Comparison of ENCODE assay signal across 16 cellular contexts in genomic region chr1:203448521-203449061, GRCh38. TPM values are rescaled to one million over a fixed set of nuclear protein-coding genes. Genes with fewer than 3 reads are reported as not detected.
DNase-seq lines count a peak whose midpoint lies in the region; ATAC-seq, FAIRE-seq and TF ChIP-seq lines count a peak whose summit lies in the region.
"Had no signal": no experiment of that assay in that cellular context is flagged by ENCODE, and none has a peak within 500 bp of the region (broad histone marks: within the 10 kb centered on the region; RNA-seq: fewer than 3 reads in every experiment).

No MANE protein-coding gene starts in this region.

- in situ Hi-C loops in GM13977 (cut with MboI; ENCODE audit: low pct_unique_long_range_greater_than_20kb, low sequenced_read_pairs, unreplicated experiment), result no loop called here

- H3K36me3 ChIP-seq in uterus, result no peaks in the 10 kb centered on the region
- no peaks in the 10 kb centered on the region for H3K36me3 ChIP-seq in CD8-positive, alpha-beta T cell (ENCODE audit: insufficient read depth, low read length)
- H3K36me3 ChIP-seq: SJCRH30 had no signal

- CTCF ChIA-PET in CD8-positive, alpha-beta T cell (lab: Charles Lee), result no interaction called here

- TF ChIP-seq POLR2A in uterus (IDR thresholded peaks at IDR 0.05), result no peak

- no peaks in the 10 kb centered on the region for H3K27me3 ChIP-seq in uterus
- H3K27me3 ChIP-seq in CD8-positive, alpha-beta T cell (ENCODE audit: insufficient read depth, low read length), result no peaks in the 10 kb centered on the region

- H3K27ac Mint-ChIP-seq in nephron, result peak overlapping the region; percentile 62 to 87 (median 74)
- H3K27ac Mint-ChIP-seq in activated naive CD8-positive, alpha-beta T cell treated with anti-CD3 and anti-CD28 coated beads for 36 hours, result no peak overlapping the region
- H3K27ac Mint-ChIP-seq in CD8-positive, alpha-beta T cell, result no peak overlapping the region

- ATAC-seq in CD8-positive, alpha-beta T cell, result no peak

- H3K4me3 Mint-ChIP-seq in nephron, result peak overlapping the region in 2 of 3 experiments; percentile 4 to 12
- no peak overlapping the region for H3K4me3 Mint-ChIP-seq in activated naive CD8-positive, alpha-beta T cell treated with anti-CD3 and anti-CD28 coated beads for 36 hours
- H3K4me3 Mint-ChIP-seq in CD8-positive, alpha-beta T cell, result no peak overlapping the region

- DNase-seq in NCI-H2081 (lab: John Stamatoyannopoulos, UW) (peak; percentile 65 to 89), NCI-H2081 treated with DMSO at 0.1 percent for 48 hours (lab: John Stamatoyannopoulos, UW) (no peak), uterus (peak; percentile 62 to 69), GM13977 (ENCODE audit: low spot score) (no peak)
- DNase-seq in activated naive CD8-positive, alpha-beta T cell treated with anti-CD3 and anti-CD28 coated beads for 36 hours, result no peak
- no peak for DNase-seq in CD8-positive, alpha-beta T cell
- DNase-seq: activated CD4-positive, alpha-beta T cell treated with anti-CD3 and anti-CD28 coated beads for 48 hours; activated naive CD4-positive, alpha-beta T cell treated with anti-CD3 and anti-CD28 coated beads, Interleukin-2, amount 50 U/mL, for 16 hours; GF-D8; kidney glomerular epithelial cell; NCI-H2029 treated with DMSO at 0.1 percent for 48 hours; SJCRH30; stimulated activated naive CD4-positive, alpha-beta T cell had no signal

- peaks cover 3% of the 10 kb centered on the region for H3K9me3 Mint-ChIP-seq in nephron
- H3K9me3 Mint-ChIP-seq in activated naive CD8-positive, alpha-beta T cell treated with anti-CD3 and anti-CD28 coated beads for 36 hours, result no peaks in the 10 kb centered on the region
- H3K9me3 Mint-ChIP-seq in CD8-positive, alpha-beta T cell, result peaks cover 2% of the 10 kb centered on the region

- no peak overlapping the region for H3K4me3 ChIP-seq in uterus
- no peak overlapping the region for H3K4me3 ChIP-seq in CD8-positive, alpha-beta T cell (ENCODE audit: low read depth, low read length)
- H3K4me3 ChIP-seq: SJCRH30 had no signal

- H3K36me3 Mint-ChIP-seq in nephron (ENCODE audit: low read depth), result no peaks in the 10 kb centered on the region
- no peaks in the 10 kb centered on the region for H3K36me3 Mint-ChIP-seq in activated naive CD8-positive, alpha-beta T cell treated with anti-CD3 and anti-CD28 coated beads for 36 hours
- no peaks in the 10 kb centered on the region for H3K36me3 Mint-ChIP-seq in CD8-positive, alpha-beta T cell

- POLR2A ChIA-PET in CD8-positive, alpha-beta T cell (lab: Charles Lee), result no interaction called here

- no peaks in the 10 kb centered on the region for H3K9me3 ChIP-seq in uterus
- H3K9me3 ChIP-seq in CD8-positive, alpha-beta T cell (ENCODE audit: low read length), result no peaks in the 10 kb centered on the region
- H3K9me3 ChIP-seq: SJCRH30 had no signal

- peaks cover 49% of the 10 kb centered on the region for H3K4me1 Mint-ChIP-seq in nephron
- no peaks in the 10 kb centered on the region for H3K4me1 Mint-ChIP-seq in activated naive CD8-positive, alpha-beta T cell treated with anti-CD3 and anti-CD28 coated beads for 36 hours
- H3K4me1 Mint-ChIP-seq in CD8-positive, alpha-beta T cell (ENCODE audit: low read depth), result no peaks in the 10 kb centered on the region

- peaks cover 4% of the 10 kb centered on the region for H3K27me3 Mint-ChIP-seq in nephron (ENCODE audit: low read depth)
- H3K27me3 Mint-ChIP-seq in activated naive CD8-positive, alpha-beta T cell treated with anti-CD3 and anti-CD28 coated beads for 36 hours, result peaks cover 25% of the 10 kb centered on the region
- H3K27me3 Mint-ChIP-seq in CD8-positive, alpha-beta T cell (ENCODE audit: low read depth), result peaks cover 20% of the 10 kb centered on the region

- peak; percentile 8 for FAIRE-seq in endometrium (lab: Jason Lieb, UNC)

- TF ChIP-seq CTCF in nephron (IDR thresholded peaks at IDR 0.05; ENCODE audit: unreplicated experiment in 3 of 3) (no peak), uterus (IDR thresholded peaks at IDR 0.05) (no peak), GM13977 (IDR thresholded peaks at IDR 0.05; ENCODE audit: extremely low read depth, insufficient read depth, missing control alignments) (no peak)
- TF ChIP-seq CTCF in CD8-positive, alpha-beta T cell (IDR thresholded peaks at IDR 0.05), result no peak

- intact Hi-C loops in uterus (cut with DNase I; ENCODE audit: low total_unique reads), result no loop called here
- intact Hi-C loops in CD8-positive, alpha-beta T cell (cut with DNase I, micrococcal nuclease), result no loop called here

- H3K27ac ChIP-seq in uterus, result peak overlapping the region; percentile 81 to 84
- no peak overlapping the region for H3K27ac ChIP-seq in CD8-positive, alpha-beta T cell (ENCODE audit: low read depth, low read length)
- H3K27ac ChIP-seq: 22Rv1, SJCRH30 had no signal

- H3K4me1 ChIP-seq in uterus, result peaks cover 0 to 4% of the 10 kb centered on the region in 2 donors
- no peaks in the 10 kb centered on the region for H3K4me1 ChIP-seq in CD8-positive, alpha-beta T cell (ENCODE audit: insufficient read depth, low read length)
- H3K4me1 ChIP-seq: SJCRH30 had no signal

RNA-seq across cellular contexts. Expression of gene PRELP, which starts 27.0 kb away (rescaled TPM):
- total RNA-seq in uterus, result 100 to 1,000 TPM in 1 of 4 donors, 10 to 100 TPM in 2, 1 to 10 TPM in 1; 6.2 to 117 (median 56.6) TPM
- not detected for total RNA-seq in activated naive CD8-positive, alpha-beta T cell treated with anti-CD3 and anti-CD28 coated beads for 36 hours
- total RNA-seq in CD8-positive, alpha-beta T cell, result not detected
- total RNA-seq: SJCRH30 had no signal

RNA-seq across cellular contexts. Expression of gene OPTC, which starts 45.4 kb away (rescaled TPM):
- total RNA-seq in uterus, result not detected
- total RNA-seq in activated naive CD8-positive, alpha-beta T cell treated with anti-CD3 and anti-CD28 coated beads for 36 hours, result not detected
- total RNA-seq in CD8-positive, alpha-beta T cell, result not detected
- total RNA-seq: SJCRH30 had no signal

Comparison
In these comparisons a context has a peak if more than half of its experiments do, and no peak if none do; other contexts are left out.
1. DNase-seq: peak in NCI-H2081 (2 of 2) and uterus (2 of 2); none in NCI-H2081 treated with DMSO at 0.1 percent for 48 hours (single experiment), activated naive CD8-positive, alpha-beta T cell treated with anti-CD3 and anti-CD28 coated beads for 36 hours (single experiment), CD8-positive, alpha-beta T cell (0 of 7) and GM13977 (single experiment).
2. H3K27ac Mint-ChIP-seq: peak in nephron (3 of 3); none in activated naive CD8-positive, alpha-beta T cell treated with anti-CD3 and anti-CD28 coated beads for 36 hours (single experiment) and CD8-positive, alpha-beta T cell (single experiment).
3. H3K4me3 Mint-ChIP-seq: peak in nephron (2 of 3); none in activated naive CD8-positive, alpha-beta T cell treated with anti-CD3 and anti-CD28 coated beads for 36 hours (single experiment) and CD8-positive, alpha-beta T cell (single experiment).
4. RNA of gene PRELP, which starts 27.0 kb away (total RNA-seq): 6.2 to 117 TPM in uterus; not detected in activated naive CD8-positive, alpha-beta T cell treated with anti-CD3 and anti-CD28 coated beads for 36 hours and not detected in CD8-positive, alpha-beta T cell; every median in the first group is over 4 times any median in the second.